1 cellular context compared by ENCODE assay signal in the genomic region with DNA sequence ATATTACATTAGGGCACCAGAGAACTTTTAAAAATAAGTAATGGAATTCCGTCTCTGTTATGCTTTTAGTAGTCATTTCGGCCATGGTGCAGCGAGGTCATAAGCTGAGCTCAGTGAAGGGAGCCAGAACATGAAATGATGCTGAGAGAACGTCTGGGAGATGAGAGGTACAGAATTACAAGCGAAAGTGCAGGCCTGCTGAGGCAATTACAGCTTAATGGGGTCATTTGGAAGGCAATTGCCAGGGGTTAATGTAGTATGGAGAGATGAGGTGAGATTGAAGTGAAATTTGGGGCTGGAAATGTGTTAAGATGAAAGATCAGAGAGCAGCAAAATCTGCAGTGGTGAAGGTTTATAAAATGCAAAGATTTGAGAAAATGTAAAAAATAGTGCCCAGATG.
TF ChIP-seq lines count a peak whose summit lies in the region.

No MANE protein-coding gene starts in this region.

TF ChIP-seq in SK-N-SH, 30 proteins besides CTCF, POLR2A, EP300 and RAD21:
- TF ChIP-seq TEAD4 (IDR thresholded peaks at IDR 0.05; ENCODE audit: borderline replicate concordance, insufficient read depth) (no peak), ELF1 (IDR thresholded peaks at IDR 0.05) (no peak), GATA2 (CRISPR knock-in tag; IDR thresholded peaks at IDR 0.05) (peak; percentile 91), TAF1 (IDR thresholded peaks at IDR 0.05; ENCODE audit: borderline replicate concordance, low read depth, low read length) (no peak; the same call in 1 of the 2 replicates), REST (IDR thresholded peaks at IDR 0.05; ENCODE audit: low read depth, low read length) (no peak), MEF2A (IDR thresholded peaks at IDR 0.05; ENCODE audit: borderline replicate concordance, low read depth) (no peak), RFX5 (IDR thresholded peaks at IDR 0.05; ENCODE audit: low read length) (no peak), CHD2 (IDR thresholded peaks at IDR 0.05; ENCODE audit: low read length, partially characterized antibody) (peak; percentile 84), SIN3A (IDR thresholded peaks at IDR 0.05; ENCODE audit: borderline replicate concordance, low read depth, low read length) (no peak), GABPA (IDR thresholded peaks at IDR 0.05; ENCODE audit: low read depth) (no peak), NRF1 (IDR thresholded peaks at IDR 0.05; ENCODE audit: low read depth, low read length) (no peak), JUND (IDR thresholded peaks at IDR 0.05) (no peak), FOXM1 (IDR thresholded peaks at IDR 0.05; ENCODE audit: low read depth) (no peak), RXRA (IDR thresholded peaks at IDR 0.05; ENCODE audit: borderline replicate concordance, low read depth) (no peak), ZBTB33 (IDR thresholded peaks at IDR 0.05; ENCODE audit: borderline replicate concordance, low read depth) (no peak), TCF12 (IDR thresholded peaks at IDR 0.05) (peak; percentile 38; the same call in 1 of the 2 replicates), EZH2phosphoT487 (IDR thresholded peaks at IDR 0.05; ENCODE audit: borderline replicate concordance, low read depth) (no peak), POLR2AphosphoS5 (IDR thresholded peaks at IDR 0.05; ENCODE audit: low read depth, low read length) (peak; percentile 49; the same call in 1 of the 2 replicates), RCOR1 (IDR thresholded peaks at IDR 0.05; ENCODE audit: low read length) (peak; percentile 94), FOXJ3 (CRISPR knock-in tag; IDR thresholded peaks at IDR 0.05) (peak; percentile 74), YY1 (IDR thresholded peaks at IDR 0.05; ENCODE audit: low read depth) (no peak), NFIC (IDR thresholded peaks at IDR 0.05; ENCODE audit: borderline replicate concordance) (no peak; the same call in 1 of the 2 replicates), MXI1 (IDR thresholded peaks at IDR 0.05; ENCODE audit: low read depth, low read length) (peak; percentile 63; the same call in 1 of the 2 replicates)
- TF ChIP-seq, protein P1, sequence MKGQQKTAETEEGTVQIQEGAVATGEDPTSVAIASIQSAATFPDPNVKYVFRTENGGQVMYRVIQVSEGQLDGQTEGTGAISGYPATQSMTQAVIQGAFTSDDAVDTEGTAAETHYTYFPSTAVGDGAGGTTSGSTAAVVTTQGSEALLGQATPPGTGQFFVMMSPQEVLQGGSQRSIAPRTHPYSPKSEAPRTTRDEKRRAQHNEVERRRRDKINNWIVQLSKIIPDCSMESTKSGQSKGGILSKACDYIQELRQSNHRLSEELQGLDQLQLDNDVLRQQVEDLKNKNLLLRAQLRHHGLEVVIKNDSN (IDR thresholded peaks at IDR 0.05; ENCODE audit: borderline replicate concordance, low read depth), result no peak
- TF ChIP-seq, protein P2, sequence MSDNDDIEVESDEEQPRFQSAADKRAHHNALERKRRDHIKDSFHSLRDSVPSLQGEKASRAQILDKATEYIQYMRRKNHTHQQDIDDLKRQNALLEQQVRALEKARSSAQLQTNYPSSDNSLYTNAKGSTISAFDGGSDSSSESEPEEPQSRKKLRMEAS (IDR thresholded peaks at IDR 0.05; ENCODE audit: low read depth), result no peak
- TF ChIP-seq, protein P3, sequence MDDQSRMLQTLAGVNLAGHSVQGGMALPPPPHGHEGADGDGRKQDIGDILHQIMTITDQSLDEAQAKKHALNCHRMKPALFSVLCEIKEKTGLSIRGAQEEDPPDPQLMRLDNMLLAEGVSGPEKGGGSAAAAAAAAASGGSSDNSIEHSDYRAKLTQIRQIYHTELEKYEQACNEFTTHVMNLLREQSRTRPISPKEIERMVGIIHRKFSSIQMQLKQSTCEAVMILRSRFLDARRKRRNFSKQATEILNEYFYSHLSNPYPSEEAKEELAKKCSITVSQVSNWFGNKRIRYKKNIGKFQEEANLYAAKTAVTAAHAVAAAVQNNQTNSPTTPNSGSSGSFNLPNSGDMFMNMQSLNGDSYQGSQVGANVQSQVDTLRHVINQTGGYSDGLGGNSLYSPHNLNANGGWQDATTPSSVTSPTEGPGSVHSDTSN (IDR thresholded peaks at IDR 0.05), result no peak
- TF ChIP-seq, protein P4, sequence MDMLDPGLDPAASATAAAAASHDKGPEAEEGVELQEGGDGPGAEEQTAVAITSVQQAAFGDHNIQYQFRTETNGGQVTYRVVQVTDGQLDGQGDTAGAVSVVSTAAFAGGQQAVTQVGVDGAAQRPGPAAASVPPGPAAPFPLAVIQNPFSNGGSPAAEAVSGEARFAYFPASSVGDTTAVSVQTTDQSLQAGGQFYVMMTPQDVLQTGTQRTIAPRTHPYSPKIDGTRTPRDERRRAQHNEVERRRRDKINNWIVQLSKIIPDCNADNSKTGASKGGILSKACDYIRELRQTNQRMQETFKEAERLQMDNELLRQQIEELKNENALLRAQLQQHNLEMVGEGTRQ (IDR thresholded peaks at IDR 0.05; ENCODE audit: borderline replicate concordance, low read depth, low read length), result no peak
- TF ChIP-seq, protein P5, sequence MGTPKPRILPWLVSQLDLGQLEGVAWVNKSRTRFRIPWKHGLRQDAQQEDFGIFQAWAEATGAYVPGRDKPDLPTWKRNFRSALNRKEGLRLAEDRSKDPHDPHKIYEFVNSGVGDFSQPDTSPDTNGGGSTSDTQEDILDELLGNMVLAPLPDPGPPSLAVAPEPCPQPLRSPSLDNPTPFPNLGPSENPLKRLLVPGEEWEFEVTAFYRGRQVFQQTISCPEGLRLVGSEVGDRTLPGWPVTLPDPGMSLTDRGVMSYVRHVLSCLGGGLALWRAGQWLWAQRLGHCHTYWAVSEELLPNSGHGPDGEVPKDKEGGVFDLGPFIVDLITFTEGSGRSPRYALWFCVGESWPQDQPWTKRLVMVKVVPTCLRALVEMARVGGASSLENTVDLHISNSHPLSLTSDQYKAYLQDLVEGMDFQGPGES (IDR thresholded peaks at IDR 0.05; ENCODE audit: low read depth, low read length), result no peak
